Comparison of ENCODE assay signal across 11 cellular contexts in genomic region chr15:83199288-83199687, GRCh38. TPM values are rescaled to one million over a fixed set of nuclear protein-coding genes. Genes with fewer than 3 reads are reported as not detected.
A peak's percentile ranks its signal among the peaks of the same experiment; 100 is the strongest.
DNase-seq lines count a peak whose midpoint lies in the region; ATAC-seq and TF ChIP-seq lines count a peak whose summit lies in the region.
"Had no signal": no experiment of that assay in that cellular context is flagged by ENCODE, and none has a peak within 500 bp of the region (broad histone marks: within the 10 kb centered on the region; RNA-seq: fewer than 3 reads in every experiment).

No MANE protein-coding gene starts in this region.

- no peak overlapping the region for H3K27ac ChIP-seq in stomach

- H3K27me3 ChIP-seq in stomach, result no peaks in the 10 kb centered on the region

- H3K9me3 ChIP-seq in stomach, result no peaks in the 10 kb centered on the region

- no peak for TF ChIP-seq CTCF in stomach (IDR thresholded peaks at IDR 0.05)

- TF ChIP-seq POLR2A in stomach (IDR thresholded peaks at IDR 0.05), result no peak

- peaks cover 47% of the 10 kb centered on the region for H3K27me3 Mint-ChIP-seq in T-helper 1 cell treated with Interleukin-12 subunit alpha and Interleukin-12 subunit beta and Interleukin-4 antibody, amounts not matched to agents 30 μg/mL and 1 μg/mL, for 36 hours (ENCODE audit: low read depth)
- H3K27me3 Mint-ChIP-seq: dendritic cell treated with granulocyte-macrophage colony-stimulating factor and Interleukin-4, amounts not matched to agents 40 ng/mL and 50 ng/mL, for 4 days had no signal

- no peak overlapping the region for H3K4me3 ChIP-seq in stomach

- TF ChIP-seq EP300 in stomach (IDR thresholded peaks at IDR 0.05), result no peak

- WGBS in stomach, 5 donors, result 74 to 87% (median 81%) methylated on average over 1 of the region's 1 CpG

- no peaks in the 10 kb centered on the region for H3K9me3 Mint-ChIP-seq in T-helper 1 cell treated with Interleukin-12 subunit alpha and Interleukin-12 subunit beta and Interleukin-4 antibody, amounts not matched to agents 30 μg/mL and 1 μg/mL, for 36 hours
- H3K9me3 Mint-ChIP-seq: dendritic cell treated with granulocyte-macrophage colony-stimulating factor and Interleukin-4, amounts not matched to agents 40 ng/mL and 50 ng/mL, for 4 days had no signal

- peak overlapping the region; percentile 46 for H3K4me3 Mint-ChIP-seq in T-helper 1 cell treated with Interleukin-12 subunit alpha and Interleukin-12 subunit beta and Interleukin-4 antibody, amounts not matched to agents 30 μg/mL and 1 μg/mL, for 36 hours
- H3K4me3 Mint-ChIP-seq: dendritic cell treated with granulocyte-macrophage colony-stimulating factor and Interleukin-4, amounts not matched to agents 40 ng/mL and 50 ng/mL, for 4 days had no signal

- peaks cover 0 to 38% (median 7%) of the 10 kb centered on the region in 4 donors for H3K4me1 ChIP-seq in stomach

- peak; percentile 64 for ATAC-seq in GM18499 (IDR thresholded peaks at IDR 0.05; ENCODE audit: insufficient read depth, unreplicated experiment)
- peak; percentile 74 for ATAC-seq in GM19372 (IDR thresholded peaks at IDR 0.05; ENCODE audit: low read depth, unreplicated experiment)
- ATAC-seq in HG02885 (IDR thresholded peaks at IDR 0.05; ENCODE audit: poor library complexity, unreplicated experiment), result peak; percentile 80

- intact Hi-C loops in stomach (cut with DNase I; ENCODE audit: low total_unique reads), result no loop called here

- H3K27ac Mint-ChIP-seq in T-helper 1 cell treated with Interleukin-12 subunit alpha and Interleukin-12 subunit beta and Interleukin-4 antibody, amounts not matched to agents 30 μg/mL and 1 μg/mL, for 36 hours, result peak overlapping the region; percentile 66
- H3K27ac Mint-ChIP-seq: dendritic cell treated with granulocyte-macrophage colony-stimulating factor and Interleukin-4, amounts not matched to agents 40 ng/mL and 50 ng/mL, for 4 days had no signal

- H3K4me1 Mint-ChIP-seq in T-helper 1 cell treated with Interleukin-12 subunit alpha and Interleukin-12 subunit beta and Interleukin-4 antibody, amounts not matched to agents 30 μg/mL and 1 μg/mL, for 36 hours (ENCODE audit: low read depth), result peaks cover 50% of the 10 kb centered on the region

- no peaks in the 10 kb centered on the region for H3K36me3 ChIP-seq in stomach

- H3K36me3 Mint-ChIP-seq in T-helper 1 cell treated with Interleukin-12 subunit alpha and Interleukin-12 subunit beta and Interleukin-4 antibody, amounts not matched to agents 30 μg/mL and 1 μg/mL, for 36 hours (ENCODE audit: low read depth), result peaks cover 17% of the 10 kb centered on the region

- DNase-seq in stomach, result no peak
- no peak for DNase-seq in hepatic stellate cell (ENCODE audit: low spot score)
- DNase-seq in RPMI8226, result no peak
- DNase-seq in cerebellar cortex (ENCODE audit: low spot score), result no peak
- DNase-seq: NCI-H1694, Right ventricle myocardium superior had no signal

RNA-seq across cellular contexts. Expression of gene HDGFL3, which starts 8.3 kb away (rescaled TPM):
- 100 to 1,000 TPM in 1 of 5 donors, 10 to 100 TPM in 2, 1 to 10 TPM in 2; 4.0 to 110 (median 26.6) TPM for total RNA-seq in stomach
- polyA plus RNA-seq in stomach, result 10 to 100 TPM in 2 of 3 donors, 1 to 10 TPM in 1; 6.7 to 15.6 (median 13.9) TPM
